8 cellular contexts compared by ENCODE assay signal in the genomic region with DNA sequence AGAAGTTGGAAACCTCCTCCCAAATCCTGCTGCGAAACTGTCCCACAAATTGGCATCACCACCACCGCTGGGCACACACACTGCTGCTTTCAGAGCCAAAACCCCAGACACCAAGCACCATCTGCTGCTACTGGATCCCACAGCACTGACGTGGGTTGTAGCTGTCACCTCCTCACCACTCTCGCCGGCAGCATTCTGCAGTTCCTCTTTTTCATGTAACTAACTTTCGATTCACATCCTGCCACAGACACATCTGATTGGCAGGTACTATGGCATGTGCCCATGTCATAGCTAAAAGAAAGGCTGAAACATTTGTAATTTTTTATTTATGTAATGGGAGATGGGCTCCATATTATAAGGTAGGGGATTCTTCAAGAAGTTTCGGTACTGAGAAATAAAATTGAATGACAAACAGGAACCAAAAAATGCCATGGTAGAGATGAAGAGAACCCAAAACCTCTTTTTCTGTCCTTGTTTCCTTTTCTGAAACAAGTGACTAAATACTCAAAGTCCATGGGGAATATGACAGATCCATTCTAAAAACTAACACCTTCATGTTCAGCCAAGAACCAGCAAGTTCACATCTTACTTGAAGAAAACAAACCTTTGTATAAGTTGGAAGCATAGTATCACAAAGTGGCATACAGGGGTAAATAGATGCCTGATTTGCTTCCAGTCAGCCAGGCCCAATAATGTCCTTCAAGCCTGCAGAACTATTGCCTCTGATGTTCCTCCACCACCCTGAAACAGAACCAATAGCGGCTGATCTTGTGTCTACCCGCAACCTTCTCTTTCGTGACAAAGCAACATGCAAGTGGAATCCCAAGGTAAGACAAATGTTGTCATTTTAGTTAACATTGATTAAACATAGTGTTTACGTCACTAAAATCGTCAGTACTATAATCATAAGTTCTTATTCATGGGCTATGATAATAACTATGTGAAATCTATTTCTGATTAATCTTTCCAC. TPM values are rescaled to one million over a fixed set of nuclear protein-coding genes. Genes with fewer than 3 reads are reported as not detected.
A peak's percentile ranks its signal among the peaks of the same experiment; 100 is the strongest.
DNase-seq lines count a peak whose midpoint lies in the region; ATAC-seq and TF ChIP-seq lines count a peak whose summit lies in the region.

No MANE protein-coding gene starts in this region.

- H3K27me3 Mint-ChIP-seq in type B pancreatic cell: no peaks in the 10 kb centered on the region

- H3K4me3 Mint-ChIP-seq in type B pancreatic cell: no peak overlapping the region

- H3K27ac Mint-ChIP-seq in type B pancreatic cell: no peak overlapping the region

- no peaks in the 10 kb centered on the region for H3K36me3 Mint-ChIP-seq in type B pancreatic cell

- H3K4me1 Mint-ChIP-seq in type B pancreatic cell (ENCODE audit: unreplicated experiment): peaks cover 4% of the 10 kb centered on the region

- no peak for TF ChIP-seq CTCF in type B pancreatic cell (conservative IDR thresholded peaks at IDR 0.05)

- ATAC-seq in GM19463 (IDR thresholded peaks at IDR 0.05; ENCODE audit: unreplicated experiment): peak; percentile 93
- ATAC-seq in HG03571 (IDR thresholded peaks at IDR 0.05; ENCODE audit: unreplicated experiment): peak; percentile 99

- H3K9me3 Mint-ChIP-seq in type B pancreatic cell: no peaks in the 10 kb centered on the region

- peak; percentile 73 for DNase-seq in Ammon's horn (ENCODE audit: low spot score)
- DNase-seq in activated CD4-positive, alpha-beta T cell treated with anti-CD3 and anti-CD28 coated beads, Interleukin-2, amount 50 U/mL, for 1 hour: peak; percentile 41
- DNase-seq in fibroblast of gingiva (ENCODE audit: low read depth): peak; percentile 15
- DNase-seq in stimulated activated CD4-positive, alpha-beta T cell treated with anti-CD3 and anti-CD28 coated beads, Interleukin-1b, Interleukin-23, amount 100 ng/mL, for 48 hours: peak; percentile 57
- DNase-seq in type B pancreatic cell (ENCODE audit: extremely low spot score, unreplicated experiment): no peak
- no peak for DNase-seq in NCI-H2196 (lab: John Stamatoyannopoulos, UW; ENCODE audit: unreplicated experiment)

RNA-seq across cellular contexts. Expression of gene RGS13, which starts 26.6 kb away (rescaled TPM):
- 0.19 TPM in 1 of 2 replicates, not detected in the other for total RNA-seq in type B pancreatic cell (ENCODE audit: low replicate concordance)

RNA-seq across cellular contexts. Expression of gene RGS1, which starts 33.8 kb away (rescaled TPM):
- total RNA-seq in type B pancreatic cell (ENCODE audit: low replicate concordance): 1.1 and 1.2 TPM in 2 replicates

Comparison
In these comparisons a context has a peak if more than half of its experiments do, and no peak if none do; other contexts are left out.
1. DNase-seq: peak in Ammon's horn (single experiment), activated CD4-positive, alpha-beta T cell treated with anti-CD3 and anti-CD28 coated beads, Interleukin-2, amount 50 U/mL, for 1 hour (single experiment), fibroblast of gingiva (single experiment) and stimulated activated CD4-positive, alpha-beta T cell treated with anti-CD3 and anti-CD28 coated beads, Interleukin-1b, Interleukin-23, amount 100 ng/mL, for 48 hours (single experiment); none in type B pancreatic cell (single experiment) and NCI-H2196 (single experiment).